8 cellular contexts compared by ENCODE assay signal in genomic region chr2:215931256-215931903, GRCh38.
DNase-seq lines count a peak whose midpoint lies in the region; ATAC-seq, FAIRE-seq and TF ChIP-seq lines count a peak whose summit lies in the region.

No MANE protein-coding gene starts in this region.

- no peak overlapping the region for H3K27ac Mint-ChIP-seq in CD8-positive, alpha-beta T cell
- no peak overlapping the region for H3K27ac Mint-ChIP-seq in stimulated activated naive CD8-positive, alpha-beta T cell treated with anti-CD3 and anti-CD28 coated beads, Interleukin-15, amount 100 ng/mL, for 72 hours

- ATAC-seq in CD8-positive, alpha-beta T cell, result peak; percentile 64
- ATAC-seq in HG03432 (IDR thresholded peaks at IDR 0.05; ENCODE audit: unreplicated experiment), result peak; percentile 90
- ATAC-seq in stimulated activated naive CD8-positive, alpha-beta T cell treated with anti-CD3 and anti-CD28 coated beads, Interleukin-15, amount 100 ng/mL, for 72 hours, result peak; percentile 82

- H3K9me3 Mint-ChIP-seq in CD8-positive, alpha-beta T cell, result no peaks in the 10 kb centered on the region
- no peaks in the 10 kb centered on the region for H3K9me3 Mint-ChIP-seq in stimulated activated naive CD8-positive, alpha-beta T cell treated with anti-CD3 and anti-CD28 coated beads, Interleukin-15, amount 100 ng/mL, for 72 hours

- H3K4me1 ChIP-seq in CD8-positive, alpha-beta T cell (ENCODE audit: insufficient read depth, low read length), result no peaks in the 10 kb centered on the region

- no peak overlapping the region for H3K4me3 ChIP-seq in CD8-positive, alpha-beta T cell (ENCODE audit: low read depth, low read length)

- POLR2A ChIA-PET in CD8-positive, alpha-beta T cell (lab: Charles Lee), result no interaction called here

- H3K36me3 ChIP-seq in CD8-positive, alpha-beta T cell (ENCODE audit: insufficient read depth, low read length), result no peaks in the 10 kb centered on the region

- TF ChIP-seq CTCF in CD8-positive, alpha-beta T cell (IDR thresholded peaks at IDR 0.05), result peak; percentile 94

- H3K27me3 Mint-ChIP-seq in CD8-positive, alpha-beta T cell (ENCODE audit: low read depth), result no peaks in the 10 kb centered on the region
- peaks cover 8% of the 10 kb centered on the region for H3K27me3 Mint-ChIP-seq in stimulated activated naive CD8-positive, alpha-beta T cell treated with anti-CD3 and anti-CD28 coated beads, Interleukin-15, amount 100 ng/mL, for 72 hours

- intact Hi-C loops in CD8-positive, alpha-beta T cell (cut with DNase I, micrococcal nuclease), result loop anchor here (1.0 to 5.0 kb wide), 2 partner anchors 477 to 479 kb away; no protein-coding TSS in a partner anchor

- peak; percentile 77 for FAIRE-seq in endometrium (lab: Jason Lieb, UNC)

- H3K36me3 Mint-ChIP-seq in CD8-positive, alpha-beta T cell, result no peaks in the 10 kb centered on the region

- H3K27me3 ChIP-seq in CD8-positive, alpha-beta T cell (ENCODE audit: insufficient read depth, low read length), result peaks cover 4% of the 10 kb centered on the region

- no peaks in the 10 kb centered on the region for H3K4me1 Mint-ChIP-seq in CD8-positive, alpha-beta T cell (ENCODE audit: low read depth)
- H3K4me1 Mint-ChIP-seq in stimulated activated naive CD8-positive, alpha-beta T cell treated with anti-CD3 and anti-CD28 coated beads, Interleukin-15, amount 100 ng/mL, for 72 hours, result peaks cover 11% of the 10 kb centered on the region

- peak; percentile 11 to 56 (median 32) for DNase-seq in CD8-positive, alpha-beta T cell
- DNase-seq in GM19240 (ENCODE audit: insufficient read length, low spot score) (peak; percentile 30), NCI-H748 (lab: John Stamatoyannopoulos, UW; ENCODE audit: unreplicated experiment) (peak; percentile 76), middle frontal gyrus (ENCODE audit: extremely low spot score, low spot score) (peak; percentile 62)
- peak; percentile 16 to 30 for DNase-seq in activated CD4-positive, alpha-beta T cell treated with anti-CD3 and anti-CD28 coated beads, Interleukin-2, amount 50 U/mL, for 4 hours
- DNase-seq in stimulated activated naive CD8-positive, alpha-beta T cell treated with anti-CD3 and anti-CD28 coated beads, Interleukin-15, amount 100 ng/mL, for 72 hours, result peak; percentile 48

- H3K4me3 Mint-ChIP-seq in CD8-positive, alpha-beta T cell, result no peak overlapping the region
- H3K4me3 Mint-ChIP-seq in stimulated activated naive CD8-positive, alpha-beta T cell treated with anti-CD3 and anti-CD28 coated beads, Interleukin-15, amount 100 ng/mL, for 72 hours, result no peak overlapping the region

- H3K9me3 ChIP-seq in CD8-positive, alpha-beta T cell (ENCODE audit: low read length), result no peaks in the 10 kb centered on the region

- CTCF ChIA-PET in CD8-positive, alpha-beta T cell (lab: Charles Lee), result interaction anchor here (0.6 to 2.4 kb wide), 19 partner anchors 9 to 484 kb away, joined by 3 to 12 read pairs (median 4); no protein-coding TSS in a partner anchor

- no peak overlapping the region for H3K27ac ChIP-seq in CD8-positive, alpha-beta T cell (ENCODE audit: low read depth, low read length)

Comparison
In these comparisons a context has a peak if more than half of its experiments do, and no peak if none do; other contexts are left out.
1. DNase-seq: peak in every context shown above with its lines; median percentile 76 in NCI-H748; 62 in middle frontal gyrus; 48 in stimulated activated naive CD8-positive, alpha-beta T cell treated with anti-CD3 and anti-CD28 coated beads, Interleukin-15, amount 100 ng/mL, for 72 hours; 32 in CD8-positive, alpha-beta T cell; 30 in GM19240; 23 in activated CD4-positive, alpha-beta T cell treated with anti-CD3 and anti-CD28 coated beads, Interleukin-2, amount 50 U/mL, for 4 hours.